In genomic region chr2:230221533-230221932, GRCh38 we compare ENCODE assay signal across 21 cellular contexts. TPM values are rescaled to one million over a fixed set of nuclear protein-coding genes. Genes with fewer than 3 reads are reported as not detected.
DNase-seq lines count a peak whose midpoint lies in the region; ATAC-seq, FAIRE-seq and TF ChIP-seq lines count a peak whose summit lies in the region.
"Had no signal": no experiment of that assay in that cellular context is flagged by ENCODE, and none has a peak within 500 bp of the region (broad histone marks: within the 10 kb centered on the region; RNA-seq: fewer than 3 reads in every experiment).

No MANE protein-coding gene starts in this region.

- peak overlapping the region; percentile 5 for H3K4me3 Mint-ChIP-seq in activated naive CD4-positive, alpha-beta T cell treated with anti-CD3 and anti-CD28 coated beads, Interleukin-2, amount 50 U/mL, for 24 hours
- H3K4me3 Mint-ChIP-seq in activated naive CD8-positive, alpha-beta T cell treated with anti-CD3 and anti-CD28 coated beads, Interleukin-2, amount 50 U/mL, for 24 hours: no peak overlapping the region
- no peak overlapping the region for H3K4me3 Mint-ChIP-seq in type B pancreatic cell
- H3K4me3 Mint-ChIP-seq: central memory CD8-positive, alpha-beta T cell had no signal

- peak overlapping the region; percentile 92 for H3K27ac Mint-ChIP-seq in activated naive CD4-positive, alpha-beta T cell treated with anti-CD3 and anti-CD28 coated beads, Interleukin-2, amount 50 U/mL, for 24 hours
- peak overlapping the region; percentile 69 for H3K27ac Mint-ChIP-seq in activated naive CD8-positive, alpha-beta T cell treated with anti-CD3 and anti-CD28 coated beads, Interleukin-2, amount 50 U/mL, for 24 hours
- peak overlapping the region; percentile 92 for H3K27ac Mint-ChIP-seq in type B pancreatic cell

- H3K27me3 Mint-ChIP-seq in activated naive CD4-positive, alpha-beta T cell treated with anti-CD3 and anti-CD28 coated beads, Interleukin-2, amount 50 U/mL, for 24 hours: no peaks in the 10 kb centered on the region
- H3K27me3 Mint-ChIP-seq in activated naive CD8-positive, alpha-beta T cell treated with anti-CD3 and anti-CD28 coated beads, Interleukin-2, amount 50 U/mL, for 24 hours: no peaks in the 10 kb centered on the region
- H3K27me3 Mint-ChIP-seq in type B pancreatic cell: no peaks in the 10 kb centered on the region
- H3K27me3 Mint-ChIP-seq: central memory CD8-positive, alpha-beta T cell had no signal

- CTCF ChIA-PET in HEK293T (lab: Yijun Ruan, JAX): no interaction called here

- peak; percentile 26 for FAIRE-seq in GM18507 (lab: Jason Lieb, UNC)
- FAIRE-seq: TTC549 had no signal

- peaks cover 10% of the 10 kb centered on the region for H3K36me3 Mint-ChIP-seq in activated naive CD4-positive, alpha-beta T cell treated with anti-CD3 and anti-CD28 coated beads, Interleukin-2, amount 50 U/mL, for 24 hours
- H3K36me3 Mint-ChIP-seq in activated naive CD8-positive, alpha-beta T cell treated with anti-CD3 and anti-CD28 coated beads, Interleukin-2, amount 50 U/mL, for 24 hours (ENCODE audit: low read depth): peaks cover 19% of the 10 kb centered on the region
- no peaks in the 10 kb centered on the region for H3K36me3 Mint-ChIP-seq in type B pancreatic cell

- DNase-seq in activated naive CD4-positive, alpha-beta T cell treated with Interleukin-2 at 50 U/mL for 16 hours: no peak
- no peak for DNase-seq in GM18507 (ENCODE audit: extremely low spot score, insufficient read length, low read depth)
- no peak for DNase-seq in activated naive CD8-positive, alpha-beta T cell treated with anti-CD3 and anti-CD28 coated beads, Interleukin-2, amount 50 U/mL, for 24 hours
- no peak for DNase-seq in type B pancreatic cell (ENCODE audit: extremely low spot score, unreplicated experiment)
- DNase-seq in HEK293T (ENCODE audit: extremely low spot score): no peak
- no peak for DNase-seq in NCI-H1092 (lab: John Stamatoyannopoulos, UW)
- DNase-seq: activated naive CD4-positive, alpha-beta T cell treated with anti-CD3 and anti-CD28 coated beads, Interleukin-2, amount 50 U/mL, for 16 hours; dorsolateral prefrontal cortex; GOT3; left cardiac atrium; NCI-H1092 treated with DMSO at 0.1 percent for 48 hours; NCI-H2029 treated with DMSO at 0.1 percent for 48 hours; NCI-H226; NCI-H774; ovary; PC-9; right cardiac atrium; SHP77 treated with DMSO at 0.1 percent for 48 hours had no signal

- peaks cover 76% of the 10 kb centered on the region for H3K4me1 Mint-ChIP-seq in activated naive CD4-positive, alpha-beta T cell treated with anti-CD3 and anti-CD28 coated beads, Interleukin-2, amount 50 U/mL, for 24 hours
- H3K4me1 Mint-ChIP-seq in activated naive CD8-positive, alpha-beta T cell treated with anti-CD3 and anti-CD28 coated beads, Interleukin-2, amount 50 U/mL, for 24 hours: peaks cover 79% of the 10 kb centered on the region
- peaks cover 17% of the 10 kb centered on the region for H3K4me1 Mint-ChIP-seq in type B pancreatic cell (ENCODE audit: unreplicated experiment)

- ATAC-seq in activated naive CD8-positive, alpha-beta T cell treated with anti-CD3 and anti-CD28 coated beads, Interleukin-2, amount 50 U/mL, for 24 hours: no peak
- ATAC-seq: left cardiac atrium, right cardiac atrium had no signal

- H3K9me3 Mint-ChIP-seq in activated naive CD4-positive, alpha-beta T cell treated with anti-CD3 and anti-CD28 coated beads, Interleukin-2, amount 50 U/mL, for 24 hours: no peaks in the 10 kb centered on the region
- H3K9me3 Mint-ChIP-seq in activated naive CD8-positive, alpha-beta T cell treated with anti-CD3 and anti-CD28 coated beads, Interleukin-2, amount 50 U/mL, for 24 hours: no peaks in the 10 kb centered on the region
- H3K9me3 Mint-ChIP-seq in type B pancreatic cell: no peaks in the 10 kb centered on the region
- H3K9me3 Mint-ChIP-seq: central memory CD8-positive, alpha-beta T cell had no signal

- no peak for TF ChIP-seq CTCF in type B pancreatic cell (conservative IDR thresholded peaks at IDR 0.05)

- POLR2A ChIA-PET in HEK293T (lab: Yijun Ruan, JAX): no interaction called here

TF ChIP-seq in HEK293T, 16 proteins besides CTCF, POLR2A, EP300 and RAD21:
- TF ChIP-seq LEF1 (IDR thresholded peaks at IDR 0.05; ENCODE audit: borderline replicate concordance) (no peak), ELF4 (IDR thresholded peaks at IDR 0.05) (no peak)

RNA-seq across cellular contexts. Expression of gene SP110, which starts 1.7 kb away (rescaled TPM):
- total RNA-seq in type B pancreatic cell (ENCODE audit: low replicate concordance): 8.6 and 15.4 TPM in 2 replicates

RNA-seq across cellular contexts. Expression of gene SP140, which starts 4.0 kb away (rescaled TPM):
- total RNA-seq in type B pancreatic cell (ENCODE audit: low replicate concordance): 0.97 and 1.00 TPM in 2 replicates
